ENCODE assay signal across 9 cellular contexts in genomic region chr5:140239939-140240700, GRCh38.
A peak's percentile ranks its signal among the peaks of the same experiment; 100 is the strongest.
DNase-seq lines count a peak whose midpoint lies in the region; ATAC-seq and TF ChIP-seq lines count a peak whose summit lies in the region.
"Had no signal": no experiment of that assay in that cellular context is flagged by ENCODE, and none has a peak within 500 bp of the region (broad histone marks: within the 10 kb centered on the region; RNA-seq: fewer than 3 reads in every experiment).

No MANE protein-coding gene starts in this region.

- H3K4me2 ChIP-seq in DND-41 (ENCODE audit: insufficient read depth, low read length) (no peak overlapping the region), PC-3 (ENCODE audit: low read length) (no peak overlapping the region), neural progenitor cell (no peak overlapping the region)

- DNase-seq in DND-41 = peak; percentile 65
- peak; percentile 69 for DNase-seq in PC-3
- DNase-seq in activated T-helper 1 cell treated with Interleukin-2 at 50 U/mL for 16 hours (ENCODE audit: low read depth) = peak; percentile 12
- peak; percentile 64 for DNase-seq in fibroblast of the aortic adventitia (ENCODE audit: low read depth)
- peak; percentile 82 for DNase-seq in neural progenitor cell (ENCODE audit: low spot score)
- peak; percentile 78 for DNase-seq in testis

- no peak overlapping the region for H3K4me3 Mint-ChIP-seq in neural progenitor cell
- H3K4me3 Mint-ChIP-seq: activated naive CD8-positive, alpha-beta T cell had no signal

- H3K9ac ChIP-seq in DND-41 (ENCODE audit: low read depth, low read length) = no peak overlapping the region
- H3K9ac ChIP-seq in PC-3 (ENCODE audit: low read length) = no peak overlapping the region
- H3K9ac ChIP-seq in neural progenitor cell = no peak overlapping the region

- H3K36me3 Mint-ChIP-seq in neural progenitor cell = no peaks in the 10 kb centered on the region
- H3K36me3 Mint-ChIP-seq: activated naive CD8-positive, alpha-beta T cell had no signal

- H3K9me3 ChIP-seq in DND-41 (ENCODE audit: insufficient read depth, low read length, severe bottlenecking) (no peaks in the 10 kb centered on the region), HEK293 (ENCODE audit: control insufficient read depth, insufficient read depth, low read depth, low read length) (no peaks in the 10 kb centered on the region), PC-3 (ENCODE audit: low read length) (no peaks in the 10 kb centered on the region), neural progenitor cell (ENCODE audit: low read depth) (no peaks in the 10 kb centered on the region), testis (no peaks in the 10 kb centered on the region)

- H3K79me2 ChIP-seq in DND-41 (ENCODE audit: insufficient read depth, low read length) (no peaks in the 10 kb centered on the region), PC-3 (ENCODE audit: low read length) (no peaks in the 10 kb centered on the region), neural progenitor cell (ENCODE audit: low read depth) (no peaks in the 10 kb centered on the region)

- WGBS in testis, 2 donors = 59 to 63% methylated on average over 11 of the region's 11 CpGs

- intact Hi-C loops in PC-3 (cut with micrococcal nuclease) = loop anchor here (1.0 to 5.0 kb wide), 2 partner anchors 63 to 111 kb away; partner anchors contain the start of gene CYSTM1
- intact Hi-C loops in testis (cut with DNase I; ENCODE audit: low total_unique reads) = loop anchor here (5.0 kb wide), 1 partner anchor 112 kb away; no protein-coding TSS in a partner anchor

- H3K27me3 ChIP-seq in DND-41 (ENCODE audit: insufficient read depth, low read length, poor library complexity) = no peaks in the 10 kb centered on the region
- H3K27me3 ChIP-seq in PC-3 (ENCODE audit: low read length) = no peaks in the 10 kb centered on the region
- no peaks in the 10 kb centered on the region for H3K27me3 ChIP-seq in neural progenitor cell
- H3K27me3 ChIP-seq in testis = no peaks in the 10 kb centered on the region

- H3K9me3 Mint-ChIP-seq in neural progenitor cell = no peaks in the 10 kb centered on the region

- H3K27ac ChIP-seq in DND-41 (ENCODE audit: low read length) (no peak overlapping the region), HEK293 (ENCODE audit: extremely low read depth, low read depth, low read length) (no peak overlapping the region), PC-3 (ENCODE audit: low read length) (no peak overlapping the region), neural progenitor cell (no peak overlapping the region), testis (no peak overlapping the region)

- H3K4me3 ChIP-seq in DND-41 (ENCODE audit: low read depth in 1 of 2, low read length in 2 of 2) (no peak overlapping the region), HEK293 (ENCODE audit: low read depth, low read length) (no peak overlapping the region), PC-3 (ENCODE audit: low read length) (no peak overlapping the region), fibroblast of the aortic adventitia (ENCODE audit: low read depth, low read length) (no peak overlapping the region), neural progenitor cell (no peak overlapping the region), testis (no peak overlapping the region)

- H3K36me3 ChIP-seq in DND-41 (ENCODE audit: insufficient read depth, low read length) = peaks cover 22% of the 10 kb centered on the region
- H3K36me3 ChIP-seq in HEK293 (ENCODE audit: control insufficient read depth in 2 of 2, insufficient read depth in 1 of 2, low read length in 2 of 2) = peaks cover 0 to 18% of the 10 kb centered on the region in 2 experiments; a peak in 1 of 3 replicates
- 0 out of 2 replicates have a peak, but pooled peaks cover 4% of the 10 kb centered on the region for H3K36me3 ChIP-seq in PC-3 (ENCODE audit: low read depth, low read length)
- no peaks in the 10 kb centered on the region for H3K36me3 ChIP-seq in neural progenitor cell
- H3K36me3 ChIP-seq in testis (ENCODE audit: low read depth, missing control alignments) = no peaks in the 10 kb centered on the region

- H4K20me1 ChIP-seq in DND-41 (ENCODE audit: insufficient read depth, low read length) (peaks cover 19% of the 10 kb centered on the region; the same call in 1 of the 2 replicates), PC-3 (ENCODE audit: low read length) (no peaks in the 10 kb centered on the region; the same call in 1 of the 2 replicates), neural progenitor cell (ENCODE audit: low read depth) (peaks cover 12% of the 10 kb centered on the region)

- no peak overlapping the region for H3K27ac Mint-ChIP-seq in neural progenitor cell
- H3K27ac Mint-ChIP-seq: activated naive CD8-positive, alpha-beta T cell had no signal

- no peaks in the 10 kb centered on the region for H3K9me2 ChIP-seq in PC-3 (replicated peaks; ENCODE audit: low read length)

- no peaks in the 10 kb centered on the region for H3F3A ChIP-seq in PC-3 (ENCODE audit: low read length, unreplicated experiment)
- H3F3A ChIP-seq in neural progenitor cell (ENCODE audit: low read depth) = peaks cover 21% of the 10 kb centered on the region

- TF ChIP-seq POLR2A in testis (IDR thresholded peaks at IDR 0.05) = no peak

- H3K27me3 Mint-ChIP-seq in neural progenitor cell (ENCODE audit: insufficient read depth, low read depth) = peaks cover 2% of the 10 kb centered on the region
- H3K27me3 Mint-ChIP-seq: activated naive CD8-positive, alpha-beta T cell had no signal

- TF ChIP-seq CTCF in DND-41 (IDR thresholded peaks at IDR 0.05; ENCODE audit: borderline replicate concordance, extremely low read depth, low read length, poor library complexity, severe bottlenecking) (peak; percentile 71), HEK293 (tag by site-specific recombination; IDR thresholded peaks at IDR 0.05) (peak; percentile 74), PC-3 (conservative IDR thresholded peaks at IDR 0.05; ENCODE audit: low read depth, low read length) (peak; percentile 88), fibroblast of the aortic adventitia (IDR thresholded peaks at IDR 0.05; ENCODE audit: insufficient read depth, low read length) (peak; percentile 75), neural progenitor cell (IDR thresholded peaks at IDR 0.05) (peak; percentile 74), testis (IDR thresholded peaks at IDR 0.05) (peak; percentile 13 to 56 (median 48))

- POLR2A ChIA-PET in HEK293 (lab: Yijun Ruan, JAX) (interaction anchor here (0.6 to 8.9 kb wide), 4 partner anchors 65 to 118 kb away, joined by 3 to 130 read pairs (median 6); partner anchors contain the start of genes CYSTM1 and HBEGF), PC-3 (lab: Charles Lee; ENCODE audit: unreplicated experiment) (interaction anchor here (0.6 kb wide), 2 partner anchors 120 to 365 kb away, joined by 3 to 6 read pairs; no protein-coding TSS in a partner anchor)

- BruUV-seq in PC-3 (replicated peaks; lab: Mats Ljungman, UMichigan) = no TSS peak

- peaks cover 23% of the 10 kb centered on the region for H3K4me1 Mint-ChIP-seq in neural progenitor cell

- ATAC-seq in DND-41 (ENCODE audit: insufficient read depth, low read depth) = peak; percentile 80
- ATAC-seq in PC-3 = peak; percentile 52
- ATAC-seq in HG03520 (IDR thresholded peaks at IDR 0.05; ENCODE audit: unreplicated experiment) = no peak

- H2AFZ ChIP-seq in DND-41 (ENCODE audit: low read depth, low read length) (no peak overlapping the region), PC-3 (ENCODE audit: low read length) (no peak overlapping the region), neural progenitor cell (replicated peaks) (no peak overlapping the region)

- H3K4me1 ChIP-seq in DND-41 (ENCODE audit: insufficient read depth, low read length) (no peaks in the 10 kb centered on the region), HEK293 (ENCODE audit: control insufficient read depth, insufficient read depth, low read length) (peaks cover 17% of the 10 kb centered on the region), PC-3 (ENCODE audit: insufficient read depth, low read length) (peaks cover 27% of the 10 kb centered on the region), neural progenitor cell (peaks cover 14% of the 10 kb centered on the region), testis (peaks cover 22% of the 10 kb centered on the region)

- CTCF ChIA-PET in HEK293 (lab: Yijun Ruan, JAX) (interaction anchor here (0.5 to 14.6 kb wide), 35 partner anchors 8 to 480 kb away, joined by 3 to 660 read pairs (median 4); partner anchors contain the start of genes HBEGF and SLC4A9), PC-3 (lab: Charles Lee) (interaction anchor here (0.6 to 3.8 kb wide), 9 partner anchors 21 to 165 kb away, joined by 3 to 20 read pairs (median 6); partner anchors contain the start of gene HBEGF)

TF ChIP-seq in HEK293, 187 proteins besides CTCF, POLR2A, EP300 and RAD21 (continues in another document):
- 0 out of 2 replicates have a peak, but pooled peaks have one; percentile 32 for TF ChIP-seq ZNF2 (tag by site-specific recombination; IDR thresholded peaks at IDR 0.05)
- TF ChIP-seq ZNF660 (tag by site-specific recombination; IDR thresholded peaks at IDR 0.05) = 0 out of 2 replicates have a peak, but pooled peaks have one; percentile 23
- TF ChIP-seq FEZF1 (tag by site-specific recombination; IDR thresholded peaks at IDR 0.05) = no peak
- no peak for TF ChIP-seq YY1 (tag by site-specific recombination; IDR thresholded peaks at IDR 0.05)
- TF ChIP-seq ZNF600 (tag by site-specific recombination; IDR thresholded peaks at IDR 0.05) = 0 out of 2 replicates have a peak, but pooled peaks have one; percentile 22
- peak; percentile 66 for TF ChIP-seq ZNF654 (tag by site-specific recombination; IDR thresholded peaks at IDR 0.05; ENCODE audit: low read depth)
- TF ChIP-seq ZSCAN30 (tag by site-specific recombination; IDR thresholded peaks at IDR 0.05) = 0 out of 2 replicates have a peak, but pooled peaks have one; percentile 33
- no peak for TF ChIP-seq ZNF184 (tag by site-specific recombination; IDR thresholded peaks at IDR 0.05)
- 0 out of 2 replicates have a peak, but pooled peaks have one; percentile 21 for TF ChIP-seq ZNF629 (tag by site-specific recombination; IDR thresholded peaks at IDR 0.05)
- TF ChIP-seq ZBTB17 (tag by site-specific recombination; IDR thresholded peaks at IDR 0.05) = 0 out of 2 replicates have a peak, but pooled peaks have one; percentile 48
- TF ChIP-seq ZNF239 (tag by site-specific recombination; IDR thresholded peaks at IDR 0.05) = no peak
- TF ChIP-seq WT1 (tag by site-specific recombination; IDR thresholded peaks at IDR 0.05) = no peak
- TF ChIP-seq ZNF248 (tag by site-specific recombination; IDR thresholded peaks at IDR 0.05) = no peak

Comparison
In these comparisons a context has a peak if more than half of its experiments do, and no peak if none do; other contexts are left out.
1. DNase-seq: peak in every context shown above with its lines; median percentile 82 in neural progenitor cell; 78 in testis; 69 in PC-3; 65 in DND-41; 64 in fibroblast of the aortic adventitia; 12 in activated T-helper 1 cell treated with Interleukin-2 at 50 U/mL for 16 hours.